1 cellular context compared by ENCODE assay signal in the genomic region with DNA sequence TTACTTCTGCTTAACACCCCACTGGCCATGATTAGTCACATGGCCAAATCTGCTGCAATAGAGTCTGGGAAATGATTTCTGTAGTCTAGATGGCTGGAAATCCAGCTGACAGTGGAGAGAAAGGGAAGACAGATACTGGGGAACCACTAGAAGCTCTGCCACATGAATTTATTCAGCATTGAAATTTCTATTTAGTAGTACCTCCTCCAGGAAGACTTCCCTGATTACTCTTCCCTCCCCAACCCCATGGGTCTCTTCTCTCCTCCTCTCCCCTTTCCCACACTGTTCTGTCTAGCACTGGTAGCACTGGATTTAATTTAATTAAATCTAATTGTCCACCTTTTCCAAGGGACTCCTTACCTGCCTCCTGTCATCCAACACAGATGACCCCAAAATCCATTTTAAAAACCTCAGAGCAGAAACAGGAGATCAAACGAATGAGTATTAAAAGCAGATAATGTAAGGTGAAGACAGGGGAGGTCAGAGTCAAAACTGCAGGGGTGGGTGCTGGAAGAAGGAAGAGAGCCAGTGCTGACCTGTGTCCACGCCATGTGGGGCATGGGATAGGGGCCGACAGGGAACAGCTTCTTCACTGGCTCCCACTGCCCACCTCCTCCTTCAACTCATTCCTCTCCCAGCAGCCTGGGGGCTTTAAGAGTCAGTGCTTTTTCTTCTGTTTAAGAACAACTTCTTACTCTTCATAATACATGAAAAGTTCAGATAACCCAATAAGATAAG.
TF ChIP-seq lines count a peak whose summit lies in the region.

No MANE protein-coding gene starts in this region.

TF ChIP-seq in K562, 482 proteins besides CTCF, POLR2A, EP300 and RAD21:
- TF ChIP-seq FUS (optimal IDR thresholded peaks at IDR 0.05; ENCODE audit: low read depth, low read length): no peak
- no peak for TF ChIP-seq MAFG (tag; conservative IDR thresholded peaks at IDR 0.05)
- no peak for TF ChIP-seq SRSF7 (optimal IDR thresholded peaks at IDR 0.05; ENCODE audit: low read depth, low read length)
- TF ChIP-seq RBM25 (IDR thresholded peaks at IDR 0.05; ENCODE audit: low read depth, low read length, severe bottlenecking): peak; percentile 30
- no peak for TF ChIP-seq SRSF1 (IDR thresholded peaks at IDR 0.05; ENCODE audit: low read depth, low read length)
- TF ChIP-seq ZFP36 (IDR thresholded peaks at IDR 0.05; ENCODE audit: low read depth, low read length, partially characterized antibody): peak; percentile 88
